ENCODE assay signal across 18 cellular contexts in the genomic region with DNA sequence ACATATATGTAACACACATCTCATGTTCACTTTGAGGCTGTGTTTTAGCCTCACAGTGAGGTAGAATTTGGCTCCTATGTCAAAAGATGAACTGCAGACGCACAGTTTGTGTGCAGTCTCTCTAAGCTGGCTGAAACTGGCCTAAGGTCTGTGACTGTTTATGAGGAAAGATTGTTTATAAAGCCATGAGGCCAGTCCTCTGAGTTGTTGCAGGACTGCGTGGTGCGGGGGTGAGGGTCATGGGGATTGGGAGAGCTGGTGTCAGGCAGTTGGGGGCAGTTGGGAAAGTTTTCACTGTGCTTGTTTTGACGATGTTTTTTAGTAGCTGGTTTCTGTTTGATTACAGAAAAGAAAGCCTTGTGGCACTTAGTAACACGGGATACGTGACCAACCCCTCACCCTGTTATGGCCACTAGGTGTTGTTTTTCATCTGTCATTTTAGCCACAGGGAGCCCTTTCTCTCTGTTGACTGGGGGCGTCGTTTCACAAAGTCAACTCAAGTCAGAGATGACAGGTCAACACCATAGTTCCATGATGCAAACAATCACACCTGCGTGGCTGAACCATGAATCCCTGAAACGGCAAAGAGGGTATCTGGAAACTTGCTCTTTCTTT.
DNase-seq lines count a peak whose midpoint lies in the region; ATAC-seq, FAIRE-seq and TF ChIP-seq lines count a peak whose summit lies in the region.
"Had no signal": no experiment of that assay in that cellular context is flagged by ENCODE, and none has a peak within 500 bp of the region (broad histone marks: within the 10 kb centered on the region; RNA-seq: fewer than 3 reads in every experiment).

No MANE protein-coding gene starts in this region.

- no peak overlapping the region for H3K27ac ChIP-seq in upper lobe of left lung
- H3K27ac ChIP-seq: BLaER1, coronary artery, left lung, spleen had no signal

- no peaks in the 10 kb centered on the region for H3K9me3 ChIP-seq in upper lobe of left lung
- H3K9me3 ChIP-seq: left lung, spleen had no signal

- WGBS in upper lobe of left lung, 2 donors, result 67 to 69% methylated on average over 10 of the region's 10 CpGs

- peak overlapping the region; percentile 61 to 85 (median 62) for H3K27ac Mint-ChIP-seq in nephron
- H3K27ac Mint-ChIP-seq: WTC11 had no signal

- H3K4me3 ChIP-seq in bronchial epithelial cell (ENCODE audit: low read depth, low read length), result no peak overlapping the region
- H3K4me3 ChIP-seq in upper lobe of left lung, result no peak overlapping the region
- H3K4me3 ChIP-seq: BLaER1, coronary artery, left lung, spleen had no signal

- no peaks in the 10 kb centered on the region for H3K4me1 ChIP-seq in upper lobe of left lung
- H3K4me1 ChIP-seq: left lung, spleen had no signal

- H3K27me3 ChIP-seq in bronchial epithelial cell (ENCODE audit: control insufficient read depth, insufficient read depth, low read length) (no peaks in the 10 kb centered on the region), upper lobe of left lung (no peaks in the 10 kb centered on the region)
- H3K27me3 ChIP-seq: BLaER1, left lung, spleen had no signal

- peak; percentile 77 for DNase-seq in COR-L47 (lab: John Stamatoyannopoulos, UW)
- peak; percentile 56 for DNase-seq in NCI-H1417 treated with DMSO at 0.1 percent for 48 hours (lab: John Stamatoyannopoulos, UW)
- no peak for DNase-seq in bronchial epithelial cell (ENCODE audit: low read depth)
- no peak for DNase-seq in T-helper 9 cell
- DNase-seq in stimulated activated CD4-positive, alpha-beta T cell treated with anti-CD3 and anti-CD28 coated beads, Interleukin-1b, Interleukin-23, amount 100 ng/mL, for 48 hours, result no peak
- no peak for DNase-seq in upper lobe of left lung
- DNase-seq: erythroblast, hippocampal formation, left lung, occipital lobe, spleen had no signal

- TF ChIP-seq POLR2A in upper lobe of left lung (IDR thresholded peaks at IDR 0.05), result no peak

- TF ChIP-seq CTCF in bronchial epithelial cell (IDR thresholded peaks at IDR 0.05; ENCODE audit: insufficient read depth, low read length, severe bottlenecking), result no peak
- no peak for TF ChIP-seq CTCF in nephron (IDR thresholded peaks at IDR 0.05; ENCODE audit: unreplicated experiment in 3 of 3)
- TF ChIP-seq CTCF in upper lobe of left lung (IDR thresholded peaks at IDR 0.05), result no peak

- H3K27me3 Mint-ChIP-seq in nephron (ENCODE audit: low read depth), result no peaks in the 10 kb centered on the region

- H3K36me3 Mint-ChIP-seq in nephron (ENCODE audit: low read depth), result no peaks in the 10 kb centered on the region
- H3K36me3 Mint-ChIP-seq: WTC11 had no signal

- no peaks in the 10 kb centered on the region for H3K36me3 ChIP-seq in bronchial epithelial cell (ENCODE audit: control insufficient read depth, insufficient read depth, low read length)
- H3K36me3 ChIP-seq in upper lobe of left lung, result no peaks in the 10 kb centered on the region
- H3K36me3 ChIP-seq: BLaER1, left lung had no signal

- no peak for ATAC-seq in GM21723 (IDR thresholded peaks at IDR 0.05; ENCODE audit: unreplicated experiment)
- ATAC-seq in upper lobe of left lung (ENCODE audit: low FRiP score in 2 of 2), result no peak
- ATAC-seq: left lung, SK-N-SH treated with all-trans-retinoic acid at 6 μM for 48 hours, WTC11 had no signal

- FAIRE-seq in bronchial epithelial cell (lab: Jason Lieb, UNC), result peak; percentile 84
- FAIRE-seq: GM12891 had no signal

- peak overlapping the region in 1 of 3 experiments; percentile 35 for H3K4me3 Mint-ChIP-seq in nephron
- H3K4me3 Mint-ChIP-seq: WTC11 had no signal

- H3K4me1 Mint-ChIP-seq in nephron, result peaks cover 19% of the 10 kb centered on the region

- TF ChIP-seq EP300 in upper lobe of left lung (IDR thresholded peaks at IDR 0.05), result no peak

- H3K9me3 Mint-ChIP-seq in nephron, result no peaks in the 10 kb centered on the region

Comparison
In these comparisons a context has a peak if more than half of its experiments do, and no peak if none do; other contexts are left out.
1. DNase-seq: peak in COR-L47 (single experiment) and NCI-H1417 treated with DMSO at 0.1 percent for 48 hours (single experiment); none in bronchial epithelial cell (single experiment), T-helper 9 cell (single experiment), stimulated activated CD4-positive, alpha-beta T cell treated with anti-CD3 and anti-CD28 coated beads, Interleukin-1b, Interleukin-23, amount 100 ng/mL, for 48 hours (single experiment) and upper lobe of left lung (0 of 2).